10 cellular contexts compared by ENCODE assay signal in the genomic region with DNA sequence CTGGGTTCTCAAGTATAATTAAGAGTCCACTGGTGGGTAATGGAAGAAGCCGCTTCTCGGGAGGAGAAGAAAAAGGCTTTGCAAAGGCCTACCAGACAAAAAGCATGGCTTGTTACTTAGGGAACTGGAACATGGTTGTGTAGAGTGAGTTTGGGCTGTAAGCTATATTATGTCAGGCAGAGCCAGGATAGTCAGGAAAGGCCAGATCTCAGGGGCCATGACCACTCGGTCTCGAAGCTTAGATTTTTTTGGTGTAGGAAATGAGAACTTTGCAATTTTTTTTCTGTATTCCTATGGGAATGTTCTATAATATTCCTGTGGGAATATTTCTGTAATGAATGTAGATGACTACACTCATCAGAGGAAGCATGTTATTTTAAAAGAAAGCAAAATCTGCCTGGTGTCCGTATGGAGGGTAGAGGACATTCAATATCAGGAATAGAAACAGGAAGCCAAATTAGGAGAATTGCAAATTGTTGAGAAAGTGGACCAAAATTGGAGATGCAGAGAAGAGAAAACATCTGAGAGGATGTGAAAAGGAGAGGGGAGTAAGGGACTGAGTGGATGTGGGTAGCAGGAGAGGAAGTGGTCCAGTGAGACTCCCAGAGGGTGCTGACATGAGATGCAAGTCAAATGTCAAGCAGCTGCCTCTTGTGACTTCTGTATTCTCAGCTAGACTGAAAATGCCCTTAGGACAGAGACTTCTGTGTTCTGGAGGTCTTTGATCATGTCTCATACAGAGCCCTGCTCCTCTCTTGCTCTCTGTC. TPM values are rescaled to one million over a fixed set of nuclear protein-coding genes. Genes with fewer than 3 reads are reported as not detected.
DNase-seq lines count a peak whose midpoint lies in the region; ATAC-seq and TF ChIP-seq lines count a peak whose summit lies in the region.
"Had no signal": no experiment of that assay in that cellular context is flagged by ENCODE, and none has a peak within 500 bp of the region (broad histone marks: within the 10 kb centered on the region; RNA-seq: fewer than 3 reads in every experiment).

No MANE protein-coding gene starts in this region.

- peak; percentile 33 for DNase-seq in GM06990 (ENCODE audit: extremely low read depth, insufficient read length)
- DNase-seq in NOMO-1 treated with dmso at 0.1 percent for 144 hours (lab: John Stamatoyannopoulos, UW; ENCODE audit: unreplicated experiment) = peak; percentile 10
- DNase-seq in NCI-H524 (lab: John Stamatoyannopoulos, UW) = no peak
- DNase-seq in naive thymus-derived CD8-positive, alpha-beta T cell = no peak
- no peak for DNase-seq in posterior cingulate gyrus
- DNase-seq in activated T-helper 1 cell treated with anti-CD3 and anti-CD28 coated beads, Interleukin-12 subunit alpha, Interleukin-12 subunit beta, Interleukin-2, Interleukin-4 antibody, amounts not matched to agents 30 ng/mL and 10 ng/mL and 1 ng/mL, durations not matched to agents 14 hours and 24 hours and 36 hours (ENCODE audit: low spot score) = no peak

- no peak for TF ChIP-seq CTCF in GM06990 (IDR thresholded peaks at IDR 0.05; ENCODE audit: insufficient read depth, low read length, poor library complexity, severe bottlenecking)

- ATAC-seq in GM19351 (IDR thresholded peaks at IDR 0.05; ENCODE audit: unreplicated experiment) = peak; percentile 88
- peak; percentile 72 for ATAC-seq in HG02970 (IDR thresholded peaks at IDR 0.05; ENCODE audit: low FRiP score, unreplicated experiment)
- ATAC-seq in naive thymus-derived CD8-positive, alpha-beta T cell = no peak

- no peaks in the 10 kb centered on the region for H3K36me3 Mint-ChIP-seq in naive thymus-derived CD8-positive, alpha-beta T cell
- no peaks in the 10 kb centered on the region for H3K36me3 Mint-ChIP-seq in activated T-helper 1 cell treated with anti-CD3 and anti-CD28 coated beads, Interleukin-12 subunit alpha, Interleukin-12 subunit beta, Interleukin-2, Interleukin-4 antibody, amounts not matched to agents 30 ng/mL and 10 ng/mL and 1 ng/mL, durations not matched to agents 14 hours and 24 hours and 36 hours (ENCODE audit: low read depth)

- POLR2A ChIA-PET in naive thymus-derived CD8-positive, alpha-beta T cell (lab: Charles Lee) = no interaction called here

- no peak overlapping the region for H3K4me3 ChIP-seq in GM06990 (replicated peaks; ENCODE audit: low read depth, low read length)
- H3K4me3 ChIP-seq: HAP-1 had no signal

- H3K27me3 Mint-ChIP-seq in naive thymus-derived CD8-positive, alpha-beta T cell = peaks cover 8 to 28% (median 8%) of the 10 kb centered on the region in 5 donors
- H3K27me3 Mint-ChIP-seq in activated T-helper 1 cell treated with anti-CD3 and anti-CD28 coated beads, Interleukin-12 subunit alpha, Interleukin-12 subunit beta, Interleukin-2, Interleukin-4 antibody, amounts not matched to agents 30 ng/mL and 10 ng/mL and 1 ng/mL, durations not matched to agents 14 hours and 24 hours and 36 hours (ENCODE audit: insufficient read depth) = peaks cover 10% of the 10 kb centered on the region

- H3K4me3 Mint-ChIP-seq in naive thymus-derived CD8-positive, alpha-beta T cell = no peak overlapping the region
- H3K4me3 Mint-ChIP-seq in activated T-helper 1 cell treated with anti-CD3 and anti-CD28 coated beads, Interleukin-12 subunit alpha, Interleukin-12 subunit beta, Interleukin-2, Interleukin-4 antibody, amounts not matched to agents 30 ng/mL and 10 ng/mL and 1 ng/mL, durations not matched to agents 14 hours and 24 hours and 36 hours = no peak overlapping the region

- no peaks in the 10 kb centered on the region for H3K9me3 Mint-ChIP-seq in naive thymus-derived CD8-positive, alpha-beta T cell
- no peaks in the 10 kb centered on the region for H3K9me3 Mint-ChIP-seq in activated T-helper 1 cell treated with anti-CD3 and anti-CD28 coated beads, Interleukin-12 subunit alpha, Interleukin-12 subunit beta, Interleukin-2, Interleukin-4 antibody, amounts not matched to agents 30 ng/mL and 10 ng/mL and 1 ng/mL, durations not matched to agents 14 hours and 24 hours and 36 hours

- peaks cover 7 to 24% (median 12%) of the 10 kb centered on the region in 4 donors for H3K4me1 Mint-ChIP-seq in naive thymus-derived CD8-positive, alpha-beta T cell
- peaks cover 33% of the 10 kb centered on the region for H3K4me1 Mint-ChIP-seq in activated T-helper 1 cell treated with anti-CD3 and anti-CD28 coated beads, Interleukin-12 subunit alpha, Interleukin-12 subunit beta, Interleukin-2, Interleukin-4 antibody, amounts not matched to agents 30 ng/mL and 10 ng/mL and 1 ng/mL, durations not matched to agents 14 hours and 24 hours and 36 hours (ENCODE audit: low read depth)

- no peaks in the 10 kb centered on the region for H3K36me3 ChIP-seq in GM06990 (ENCODE audit: control insufficient read depth, insufficient read depth, low read length)
- H3K36me3 ChIP-seq: HAP-1 had no signal

- H3K27ac Mint-ChIP-seq in naive thymus-derived CD8-positive, alpha-beta T cell = no peak overlapping the region
- H3K27ac Mint-ChIP-seq in activated T-helper 1 cell treated with anti-CD3 and anti-CD28 coated beads, Interleukin-12 subunit alpha, Interleukin-12 subunit beta, Interleukin-2, Interleukin-4 antibody, amounts not matched to agents 30 ng/mL and 10 ng/mL and 1 ng/mL, durations not matched to agents 14 hours and 24 hours and 36 hours = no peak overlapping the region

- intact Hi-C loops in posterior cingulate gyrus (cut with DNase I) = no loop called here
- intact Hi-C loops in activated T-helper 1 cell treated with anti-CD3 and anti-CD28 coated beads, Interleukin-12 subunit alpha, Interleukin-12 subunit beta, Interleukin-2, Interleukin-4 antibody, amounts not matched to agents 30 ng/mL and 10 ng/mL and 1 ng/mL, durations not matched to agents 14 hours and 24 hours and 36 hours (cut with micrococcal nuclease) = no loop called here

- H3K27me3 ChIP-seq in GM06990 (replicated peaks; ENCODE audit: control insufficient read depth, insufficient read depth, low read length) = no peaks in the 10 kb centered on the region

RNA-seq across cellular contexts. Expression of a gene that starts 45.2 kb away (rescaled TPM):
- not detected for total RNA-seq in naive thymus-derived CD8-positive, alpha-beta T cell
- polyA plus RNA-seq in naive thymus-derived CD8-positive, alpha-beta T cell = not detected
- total RNA-seq in activated T-helper 1 cell treated with anti-CD3 and anti-CD28 coated beads, Interleukin-12 subunit alpha, Interleukin-12 subunit beta, Interleukin-2, Interleukin-4 antibody, amounts not matched to agents 30 ng/mL and 10 ng/mL and 1 ng/mL, durations not matched to agents 14 hours and 24 hours and 36 hours = not detected in 2 replicates
- polyA plus RNA-seq: BJ had no signal

Comparison
In these comparisons a context has a peak if more than half of its experiments do, and no peak if none do; other contexts are left out.
1. DNase-seq: peak in GM06990 (single experiment) and NOMO-1 treated with dmso at 0.1 percent for 144 hours (single experiment); none in NCI-H524 (0 of 2), naive thymus-derived CD8-positive, alpha-beta T cell (0 of 10), posterior cingulate gyrus (0 of 10) and activated T-helper 1 cell treated with anti-CD3 and anti-CD28 coated beads, Interleukin-12 subunit alpha, Interleukin-12 subunit beta, Interleukin-2, Interleukin-4 antibody, amounts not matched to agents 30 ng/mL and 10 ng/mL and 1 ng/mL, durations not matched to agents 14 hours and 24 hours and 36 hours (single experiment).
2. ATAC-seq: peak in GM19351 (single experiment) and HG02970 (single experiment); none in naive thymus-derived CD8-positive, alpha-beta T cell (0 of 2).